ENCODE assay signal across 8 cellular contexts in the genomic region with DNA sequence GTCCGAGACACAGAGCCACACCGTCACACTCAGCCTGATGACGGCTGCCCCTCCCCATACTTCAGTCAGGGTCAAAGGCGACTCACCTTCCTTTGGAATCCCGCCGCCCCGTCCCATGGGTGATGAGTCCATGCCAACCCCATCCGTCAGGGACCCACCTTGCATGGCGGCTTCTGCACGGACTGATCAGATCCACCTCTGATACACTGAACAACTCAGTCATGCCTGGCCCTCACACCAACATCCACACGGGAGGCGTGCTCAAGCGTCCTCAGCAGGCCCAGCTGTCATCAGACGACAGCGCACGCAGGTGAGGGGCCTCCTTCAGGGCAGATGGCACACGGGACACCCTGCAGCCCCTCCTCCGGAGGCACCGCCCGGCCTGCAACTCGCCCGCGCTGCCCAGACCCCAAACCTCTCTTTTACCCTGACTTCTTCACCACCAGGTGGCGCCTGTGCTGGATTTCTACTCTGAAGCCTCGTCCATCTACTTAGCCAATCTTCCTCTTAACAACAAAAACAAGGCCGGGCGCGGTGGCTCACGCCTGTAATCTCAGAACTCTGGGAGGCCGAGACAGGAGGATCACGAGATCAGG.
DNase-seq lines count a peak whose midpoint lies in the region; ATAC-seq and TF ChIP-seq lines count a peak whose summit lies in the region.

No MANE protein-coding gene starts in this region.

- H3K4me3 ChIP-seq in H7 (ENCODE audit: insufficient read depth, low read depth, low read length) (no peak overlapping the region), brain microvascular endothelial cell (ENCODE audit: low read depth, low read length) (no peak overlapping the region), upper lobe of right lung (no peak overlapping the region)

- in situ Hi-C loops in brain microvascular endothelial cell (cut with HindIII; ENCODE audit: low pct_ligation_motif_present, low sequenced_read_pairs) = no loop called here

- no peaks in the 10 kb centered on the region for H3K27me3 ChIP-seq in H7 (ENCODE audit: control insufficient read depth, insufficient read depth, low read length)
- H3K27me3 ChIP-seq in brain microvascular endothelial cell (replicated peaks) = no peaks in the 10 kb centered on the region
- H3K27me3 ChIP-seq in upper lobe of right lung = no peaks in the 10 kb centered on the region

- DNase-seq in CD1c-positive myeloid dendritic cell (ENCODE audit: extremely low spot score) (peak; percentile 70), H7 (peak; percentile 90), RKO (ENCODE audit: low spot score) (peak; percentile 48), brain microvascular endothelial cell (peak; percentile 57), left kidney (ENCODE audit: low read depth, low spot score) (peak; percentile 69), upper lobe of right lung (no peak), NCI-H128 (lab: John Stamatoyannopoulos, UW; ENCODE audit: unreplicated experiment) (no peak)

- intact Hi-C loops in upper lobe of right lung (cut with DNase I) = loop anchor here (10.0 kb wide), 1 partner anchor 299 kb away; no protein-coding TSS in a partner anchor

- peak; percentile 66 for ATAC-seq in upper lobe of right lung
- no peak for ATAC-seq in HG03469 (IDR thresholded peaks at IDR 0.05; ENCODE audit: unreplicated experiment)

- no peaks in the 10 kb centered on the region for H3K4me1 ChIP-seq in upper lobe of right lung

- TF ChIP-seq CTCF in brain microvascular endothelial cell (IDR thresholded peaks at IDR 0.05; ENCODE audit: low read depth, low read length, missing control alignments) (peak; percentile 67), upper lobe of right lung (IDR thresholded peaks at IDR 0.05) (peak; percentile 59)

- no peaks in the 10 kb centered on the region for H3K9me3 ChIP-seq in upper lobe of right lung

- H3K27ac ChIP-seq in brain microvascular endothelial cell (no peak overlapping the region), upper lobe of right lung (no peak overlapping the region)

- H3K36me3 ChIP-seq in H7 (replicated peaks; ENCODE audit: control insufficient read depth, insufficient read depth, low read length) = no peaks in the 10 kb centered on the region
- H3K36me3 ChIP-seq in brain microvascular endothelial cell (replicated peaks) = no peaks in the 10 kb centered on the region
- H3K36me3 ChIP-seq in upper lobe of right lung = no peaks in the 10 kb centered on the region

Comparison
In these comparisons a context has a peak if more than half of its experiments do, and no peak if none do; other contexts are left out.
1. DNase-seq: peak in CD1c-positive myeloid dendritic cell (single experiment), H7 (single experiment), RKO (single experiment), brain microvascular endothelial cell (single experiment) and left kidney (single experiment); none in upper lobe of right lung (single experiment) and NCI-H128 (single experiment).